20 cellular contexts compared by ENCODE assay signal in genomic region chr16:3734084-3734757, GRCh38. TPM values are rescaled to one million over a fixed set of nuclear protein-coding genes. Genes with fewer than 3 reads are reported as not detected.
DNase-seq lines count a peak whose midpoint lies in the region; ATAC-seq, FAIRE-seq and TF ChIP-seq lines count a peak whose summit lies in the region.
"Had no signal": no experiment of that assay in that cellular context is flagged by ENCODE, and none has a peak within 500 bp of the region (broad histone marks: within the 10 kb centered on the region; RNA-seq: fewer than 3 reads in every experiment).

No MANE protein-coding gene starts in this region.

- H3K27me3 ChIP-seq in GM12878 (replicated peaks in 1 of 2; ENCODE audit: control insufficient read depth in 2 of 2, insufficient read depth in 2 of 2, low read length in 1 of 2) (no peaks in the 10 kb centered on the region), sigmoid colon (no peaks in the 10 kb centered on the region), uterus (no peaks in the 10 kb centered on the region)
- H3K27me3 ChIP-seq: SJCRH30 had no signal

- SMC1A ChIA-PET in GM12878 (lab: Charles Lee; ENCODE audit: uncharacterized antibody, unreplicated experiment), result interaction anchor here (0.6 kb wide), 1 partner anchor 45 kb away, joined by 3 read pairs; no protein-coding TSS in a partner anchor

- BruUV-seq in GM12878 (replicated peaks; lab: Mats Ljungman, UMichigan), result no TSS peak

- peaks cover 27 to 42% of the 10 kb centered on the region in 2 experiments for H3K36me3 ChIP-seq in GM12878 (ENCODE audit: control insufficient read depth in 2 of 2, insufficient read depth in 2 of 2, low read length in 1 of 2)
- H3K36me3 ChIP-seq in sigmoid colon, result peaks cover 43 to 97% (median 81%) of the 10 kb centered on the region in 4 donors
- no peaks in the 10 kb centered on the region for H3K36me3 ChIP-seq in uterus

- H3K4me1 Mint-ChIP-seq in effector memory CD8-positive, alpha-beta T cell (ENCODE audit: low read depth in 2 of 2), result peaks cover 7 to 8% of the 10 kb centered on the region in 2 donors
- H3K4me1 Mint-ChIP-seq in nephron progenitor cell, result no peaks in the 10 kb centered on the region

- FAIRE-seq in GM12878 (lab: Jason Lieb, UNC), result no peak

- TF ChIP-seq CTCF in GM12878 (IDR thresholded peaks at IDR 0.05 in 2 of 3, conservative IDR thresholded peaks at IDR 0.05 in 1 of 3; ENCODE audit: control insufficient read depth in 2 of 3, extremely low read depth in 1 of 3, insufficient read depth in 1 of 3, low read depth in 3 of 3, low read length in 3 of 3) (no peak), nephron progenitor cell (IDR thresholded peaks at IDR 0.05) (no peak), sigmoid colon (IDR thresholded peaks at IDR 0.05) (no peak), uterus (IDR thresholded peaks at IDR 0.05) (no peak)

- ATAC-seq in GM12878, result no peak
- ATAC-seq in effector memory CD8-positive, alpha-beta T cell (replicated peaks), result no peak
- ATAC-seq: Panc1 had no signal

- no peaks in the 10 kb centered on the region for H3K9me3 ChIP-seq in GM12878 (replicated peaks; ENCODE audit: control insufficient read depth, insufficient read depth, low read length)
- no peaks in the 10 kb centered on the region for H3K9me3 ChIP-seq in sigmoid colon
- no peaks in the 10 kb centered on the region for H3K9me3 ChIP-seq in uterus
- H3K9me3 ChIP-seq: SJCRH30 had no signal

- H3K27me3 Mint-ChIP-seq in effector memory CD8-positive, alpha-beta T cell, result no peaks in the 10 kb centered on the region
- H3K27me3 Mint-ChIP-seq in nephron progenitor cell (ENCODE audit: low read depth, poor library complexity), result no peaks in the 10 kb centered on the region
- H3K27me3 Mint-ChIP-seq: CD4-positive, CD25-positive, alpha-beta regulatory T cell had no signal

- 98% methylated on average over 27 of the region's 27 CpGs for WGBS in GM12878 (ENCODE audit: insufficient coverage, insufficient replicate concordance, low lambda C conversion rate, missing lambda C conversion rate)
- 98% methylated on average over 27 of the region's 27 CpGs for WGBS in sigmoid colon, 2 donors

- POLR2A ChIA-PET in GM12878 (lab: Charles Lee), result no interaction called here

- intact Hi-C loops in GM12878 (cut with micrococcal nuclease; ENCODE audit: unreplicated experiment), result no loop called here
- intact Hi-C loops in sigmoid colon (cut with DNase I), result no loop called here
- intact Hi-C loops in uterus (cut with DNase I; ENCODE audit: low total_unique reads), result no loop called here

- in situ Hi-C loops in GM12878 (cut with MboI), result no loop called here

- no peak for TF ChIP-seq EP300 in GM12878 (IDR thresholded peaks at IDR 0.05; ENCODE audit: borderline replicate concordance in 1 of 2, control insufficient read depth in 1 of 2, low read depth in 2 of 2, low read length in 2 of 2)
- TF ChIP-seq EP300 in sigmoid colon (IDR thresholded peaks at IDR 0.05), result no peak

- no peak for TF ChIP-seq RAD21 in GM12878 (IDR thresholded peaks at IDR 0.05; ENCODE audit: insufficient read depth, low read depth, low read length)

- H3K4me3 Mint-ChIP-seq in effector memory CD8-positive, alpha-beta T cell, result no peak overlapping the region
- H3K4me3 Mint-ChIP-seq in nephron progenitor cell, result no peak overlapping the region
- H3K4me3 Mint-ChIP-seq: HFFc6 had no signal

- DNase-seq in GM12878 (ENCODE audit: low read depth, low spot score), result no peak
- no peak for DNase-seq in effector memory CD8-positive, alpha-beta T cell
- DNase-seq in nephron progenitor cell, result no peak
- peak; percentile 50 for DNase-seq in sigmoid colon
- no peak for DNase-seq in NCI-H187 treated with DMSO at 0.1 percent for 48 hours (lab: John Stamatoyannopoulos, UW)
- no peak for DNase-seq in uterus
- no peak for DNase-seq in COR-L47 (lab: John Stamatoyannopoulos, UW)
- DNase-seq: CD4-positive, CD25-positive, alpha-beta regulatory T cell; DMS79; H9; HFFc6; KG1; NCI-H1092 treated with DMSO at 0.1 percent for 48 hours; NCI-H1436 treated with DMSO at 0.1 percent for 48 hours; NCI-H2081 treated with DMSO at 0.1 percent for 48 hours; NCI-H2171 treated with DMSO at 0.1 percent for 48 hours; NCI-H524 treated with DMSO at 0.1 percent for 48 hours; NCI-H82; SJCRH30 had no signal

- peaks cover 94% of the 10 kb centered on the region for H3K36me3 Mint-ChIP-seq in effector memory CD8-positive, alpha-beta T cell (ENCODE audit: insufficient read depth)
- peaks cover 85% of the 10 kb centered on the region for H3K36me3 Mint-ChIP-seq in nephron progenitor cell (ENCODE audit: low read depth)

- no peak; the same call in 1 of the 2 replicates for TF ChIP-seq POLR2A in GM12878 (IDR thresholded peaks at IDR 0.05; ENCODE audit: low read depth, low read length)
- TF ChIP-seq POLR2A in sigmoid colon (IDR thresholded peaks at IDR 0.05), result no peak
- no peak for TF ChIP-seq POLR2A in uterus (IDR thresholded peaks at IDR 0.05)

- H4K20me1 ChIP-seq in GM12878 (ENCODE audit: control insufficient read depth, insufficient read depth), result no peaks in the 10 kb centered on the region

- no peaks in the 10 kb centered on the region for H3K79me2 ChIP-seq in GM12878 (ENCODE audit: control insufficient read depth, insufficient read depth, low read length)

- RAD21 ChIA-PET in GM12878 (lab: Charles Lee; ENCODE audit: unreplicated experiment), result no interaction called here

- H3K9me3 Mint-ChIP-seq in effector memory CD8-positive, alpha-beta T cell, result no peaks in the 10 kb centered on the region
- H3K9me3 Mint-ChIP-seq in nephron progenitor cell, result no peaks in the 10 kb centered on the region
- H3K9me3 Mint-ChIP-seq: CD4-positive, CD25-positive, alpha-beta regulatory T cell; H9; HFFc6 had no signal

- no peak overlapping the region for H3K4me2 ChIP-seq in GM12878 (ENCODE audit: control insufficient read depth, insufficient read depth)

- CTCF ChIA-PET in GM12878 (lab: Yijun Ruan, JAX), result no interaction called here

- H3K9ac ChIP-seq in GM12878 (ENCODE audit: control insufficient read depth, insufficient read depth, low read length), result no peak overlapping the region

- H3K4me3 ChIP-seq in GM12878 (no peak overlapping the region), sigmoid colon (no peak overlapping the region), uterus (no peak overlapping the region)
- H3K4me3 ChIP-seq: SJCRH30 had no signal

- H3K4me1 ChIP-seq in GM12878 (ENCODE audit: control insufficient read depth, insufficient read depth, low read length) (no peaks in the 10 kb centered on the region), sigmoid colon (no peaks in the 10 kb centered on the region), uterus (no peaks in the 10 kb centered on the region)
- H3K4me1 ChIP-seq: SJCRH30 had no signal

- H2AFZ ChIP-seq in GM12878 (ENCODE audit: control insufficient read depth, low read depth, low read length), result no peak overlapping the region

- H3K27ac ChIP-seq in GM12878 (ENCODE audit: control insufficient read depth, insufficient read depth) (no peak overlapping the region), sigmoid colon (no peak overlapping the region), uterus (no peak overlapping the region)
- H3K27ac ChIP-seq: SJCRH30 had no signal

- H3K27ac Mint-ChIP-seq in effector memory CD8-positive, alpha-beta T cell, result peak overlapping the region; percentile 20 to 33
- peak overlapping the region; percentile 36 for H3K27ac Mint-ChIP-seq in nephron progenitor cell
- H3K27ac Mint-ChIP-seq: CD4-positive, CD25-positive, alpha-beta regulatory T cell; HFFc6 had no signal

TF ChIP-seq in GM12878, 131 proteins besides CTCF, POLR2A, EP300 and RAD21:
- TF ChIP-seq POU2F2 (IDR thresholded peaks at IDR 0.05; ENCODE audit: borderline replicate concordance, low read depth, low read length) (no peak), NRF1 (conservative IDR thresholded peaks at IDR 0.05; ENCODE audit: low read depth, low read length) (no peak), POLR2AphosphoS5 (IDR thresholded peaks at IDR 0.05; ENCODE audit: low read length) (0 out of 2 replicates have a peak, but pooled peaks have one; percentile 28)

RNA-seq across cellular contexts. Expression of gene TRAP1, which starts 16.9 kb away (rescaled TPM):
- total RNA-seq in GM12878 (2013; cell fraction: nucleolus; rRNA removed), result 133 and 136 TPM in 2 replicates
- total RNA-seq in GM12878 (2014; rRNA removed) (308 and 442 TPM in 2 replicates), GM12878 (2014; rRNA removed; fragmentation: Illumina TruSeq; extraction: Trizol) (102 and 111 TPM in 2 replicates), GM12878 (2021) (287 and 303 TPM in 2 replicates), sigmoid colon (10 to 100 TPM; 38.8 to 53.5 (median 47.1) TPM), uterus (100 to 1,000 TPM in 2 of 4 donors, 10 to 100 TPM in 2; 54.8 to 119 (median 84.8) TPM)
- 68.0 TPM for polyA plus RNA-seq in GM12878 (2011; ENCODE audit: low read depth)
- polyA plus RNA-seq in GM12878 (2011; rRNA removed) (106 and 262 TPM in 2 replicates), GM12878 (2014; fragmentation: Illumina TruSeq; extraction: Trizol) (112 and 214 TPM in 2 replicates), GM12878 (2014; fragmentation: Nextera tagmentation; extraction: Ambion mirVana) (10 to 100 TPM; 16.3 to 60.3 TPM), GM12878 (2014; rRNA removed) (238 and 391 TPM in 2 replicates), GM12878 (2016; fragmentation: Nextera tagmentation; extraction: Ambion mirVana) (100 to 1,000 TPM; 243 to 265 TPM), sigmoid colon (10 to 100 TPM; 17.4 to 64.9 (median 28.7) TPM)
- 226 and 259 TPM in 2 replicates for polyA plus RNA-seq in GM12878 (2011; cell fraction: cytosol; rRNA removed)
- polyA plus RNA-seq in GM12878 (2011; cell fraction: nucleus; rRNA removed), result 396 and 407 TPM in 2 replicates
- polyA plus RNA-seq in GM12878 (2012), result 133 and 169 TPM in 2 replicates
- 273 and 287 TPM in 2 replicates for polyA minus RNA-seq in GM12878 (2011; rRNA and poly(A)+ RNA removed)
- 68.3 and 93.6 TPM in 2 replicates for polyA minus RNA-seq in GM12878 (2011; cell fraction: cytosol; rRNA and poly(A)+ RNA removed)
- 79.7 and 130 TPM in 2 replicates for polyA minus RNA-seq in GM12878 (2011; cell fraction: nucleus; rRNA and poly(A)+ RNA removed)
